5 cellular contexts compared by ENCODE assay signal in the genomic region with DNA sequence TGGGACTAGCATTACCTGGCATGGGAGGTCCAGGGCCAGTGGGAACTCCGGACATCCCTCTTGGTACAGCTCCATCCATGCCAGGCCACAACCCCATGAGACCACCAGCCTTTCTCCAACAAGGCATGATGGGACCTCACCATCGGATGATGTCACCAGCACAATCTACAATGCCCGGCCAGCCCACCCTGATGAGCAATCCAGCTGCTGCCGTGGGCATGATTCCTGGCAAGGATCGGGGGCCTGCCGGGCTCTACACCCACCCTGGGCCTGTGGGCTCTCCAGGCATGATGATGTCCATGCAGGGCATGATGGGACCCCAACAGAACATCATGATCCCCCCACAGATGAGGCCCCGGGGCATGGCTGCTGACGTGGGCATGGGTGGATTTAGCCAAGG.
"Had no signal": no experiment of that assay in that cellular context is flagged by ENCODE, and none has a peak within 500 bp of the region (broad histone marks: within the 10 kb centered on the region; RNA-seq: fewer than 3 reads in every experiment).

No MANE protein-coding gene starts in this region.

- H3K9ac ChIP-seq: KMS-11 had no signal

- H3K27ac ChIP-seq: KMS-11 had no signal

- H2AFZ ChIP-seq: GM23338 had no signal

- ATAC-seq: GM23338 had no signal

- H3K4me3 ChIP-seq: GM23338 had no signal

- DNase-seq: H9, HCEC 1CT, KBM-7 had no signal

- H3K4me2 ChIP-seq: GM23338, KMS-11 had no signal
